Comparison of ENCODE assay signal across 3 cellular contexts in genomic region chr18:23629444-23629946, GRCh38.
TF ChIP-seq lines count a peak whose summit lies in the region.

No MANE protein-coding gene starts in this region.

TF ChIP-seq in HCT116, 20 proteins besides CTCF, POLR2A, EP300 and RAD21 (continues in another document):
- TF ChIP-seq SIN3A (IDR thresholded peaks at IDR 0.05; ENCODE audit: low read depth) (no peak), CBX3 (IDR thresholded peaks at IDR 0.05; ENCODE audit: low read depth) (no peak), SP1 (IDR thresholded peaks at IDR 0.05; ENCODE audit: low read depth) (no peak), SRF (IDR thresholded peaks at IDR 0.05; ENCODE audit: low read depth) (no peak), JUND (IDR thresholded peaks at IDR 0.05) (no peak), ZBTB33 (IDR thresholded peaks at IDR 0.05; ENCODE audit: extremely low read depth, insufficient replicate concordance, low read length) (no peak), EGR1 (IDR thresholded peaks at IDR 0.05; ENCODE audit: low read depth) (no peak), YY1 (IDR thresholded peaks at IDR 0.05; ENCODE audit: extremely low read depth, insufficient replicate concordance, low read depth, low read length) (no peak), MAX (IDR thresholded peaks at IDR 0.05) (no peak; the same call in 1 of the 2 replicates), ZFX (IDR thresholded peaks at IDR 0.05) (no peak), ELF1 (IDR thresholded peaks at IDR 0.05; ENCODE audit: borderline replicate concordance, low read depth) (no peak), EZH2 (IDR thresholded peaks at IDR 0.05) (no peak), EZH2phosphoT487 (IDR thresholded peaks at IDR 0.05; ENCODE audit: borderline replicate concordance) (no peak), TCF7L2 (IDR thresholded peaks at IDR 0.05; ENCODE audit: borderline replicate concordance, extremely low read depth, insufficient read depth, insufficient read length) (no peak), POLR2AphosphoS5 (IDR thresholded peaks at IDR 0.05; ENCODE audit: low read depth, low read length) (no peak), ZNF274 (IDR thresholded peaks at IDR 0.05; ENCODE audit: low read depth, low read length) (no peak), REST (IDR thresholded peaks at IDR 0.05; ENCODE audit: low read depth) (no peak)

TF ChIP-seq in HepG2, 621 proteins besides CTCF, POLR2A, EP300 and RAD21 (continues in another document):
- no peak for TF ChIP-seq KMT2B (CRISPR knock-in tag; IDR thresholded peaks at IDR 0.05)
- no peak for TF ChIP-seq LCORL (IDR thresholded peaks at IDR 0.05)
- peak; percentile 62 for TF ChIP-seq LCORL (CRISPR knock-in tag; IDR thresholded peaks at IDR 0.05)
- TF ChIP-seq SMARCE1 (IDR thresholded peaks at IDR 0.05; ENCODE audit: borderline replicate concordance): no peak
- no peak for TF ChIP-seq AKAP8 (CRISPR knock-in tag; IDR thresholded peaks at IDR 0.05)
- TF ChIP-seq KLF6 (CRISPR knock-in tag; IDR thresholded peaks at IDR 0.05): 0 out of 2 replicates have a peak, but pooled peaks have one; percentile 29
- TF ChIP-seq AHDC1 (CRISPR knock-in tag; IDR thresholded peaks at IDR 0.05; ENCODE audit: borderline replicate concordance): no peak; the same call in 1 of the 2 replicates
- TF ChIP-seq ZNF569 (CRISPR knock-in tag; IDR thresholded peaks at IDR 0.05; ENCODE audit: borderline replicate concordance): no peak
- TF ChIP-seq DRAP1 (CRISPR knock-in tag; IDR thresholded peaks at IDR 0.05): no peak
- no peak for TF ChIP-seq ZNF770 (CRISPR knock-in tag; IDR thresholded peaks at IDR 0.05)
- TF ChIP-seq ZKSCAN1 (IDR thresholded peaks at IDR 0.05; ENCODE audit: low read length): no peak
- TF ChIP-seq ZNF230 (CRISPR knock-in tag; IDR thresholded peaks at IDR 0.05): 0 out of 2 replicates have a peak, but pooled peaks have one; percentile 28
- TF ChIP-seq MYC (CRISPR knock-in tag; IDR thresholded peaks at IDR 0.05; ENCODE audit: borderline replicate concordance): peak; percentile 86
- no peak for TF ChIP-seq ZFX (CRISPR knock-in tag; IDR thresholded peaks at IDR 0.05; ENCODE audit: low read depth)
- no peak for TF ChIP-seq ZNF619 (CRISPR knock-in tag; IDR thresholded peaks at IDR 0.05)
- no peak for TF ChIP-seq ZNF724P (CRISPR knock-in tag; IDR thresholded peaks at IDR 0.05; ENCODE audit: borderline replicate concordance)

TF ChIP-seq in HEK293T, 16 proteins besides CTCF, POLR2A, EP300 and RAD21:
- no peak for TF ChIP-seq CTBP1 (IDR thresholded peaks at IDR 0.05; ENCODE audit: borderline replicate concordance)
- TF ChIP-seq FOXK2 (IDR thresholded peaks at IDR 0.05): no peak
- TF ChIP-seq PKNOX1 (IDR thresholded peaks at IDR 0.05): no peak
- TF ChIP-seq FOXA1 (IDR thresholded peaks at IDR 0.05): no peak
- no peak for TF ChIP-seq ELF4 (IDR thresholded peaks at IDR 0.05)
- TF ChIP-seq TARDBP (IDR thresholded peaks at IDR 0.05): no peak
- no peak for TF ChIP-seq BHLHE40 (IDR thresholded peaks at IDR 0.05; ENCODE audit: borderline replicate concordance)
- no peak for TF ChIP-seq HDGF (IDR thresholded peaks at IDR 0.05; ENCODE audit: borderline replicate concordance)
- TF ChIP-seq SUZ12 (IDR thresholded peaks at IDR 0.05): no peak
- no peak for TF ChIP-seq NFRKB (IDR thresholded peaks at IDR 0.05)
- TF ChIP-seq SP1 (IDR thresholded peaks at IDR 0.05): no peak
- TF ChIP-seq LEF1 (IDR thresholded peaks at IDR 0.05; ENCODE audit: borderline replicate concordance): no peak
- no peak for TF ChIP-seq ZNF384 (IDR thresholded peaks at IDR 0.05)
- TF ChIP-seq ARNT (IDR thresholded peaks at IDR 0.05): no peak
- no peak for TF ChIP-seq FOXM1 (IDR thresholded peaks at IDR 0.05; ENCODE audit: borderline replicate concordance)
- no peak for TF ChIP-seq L3MBTL2 (conservative IDR thresholded peaks at IDR 0.05)
